In the genomic region with DNA sequence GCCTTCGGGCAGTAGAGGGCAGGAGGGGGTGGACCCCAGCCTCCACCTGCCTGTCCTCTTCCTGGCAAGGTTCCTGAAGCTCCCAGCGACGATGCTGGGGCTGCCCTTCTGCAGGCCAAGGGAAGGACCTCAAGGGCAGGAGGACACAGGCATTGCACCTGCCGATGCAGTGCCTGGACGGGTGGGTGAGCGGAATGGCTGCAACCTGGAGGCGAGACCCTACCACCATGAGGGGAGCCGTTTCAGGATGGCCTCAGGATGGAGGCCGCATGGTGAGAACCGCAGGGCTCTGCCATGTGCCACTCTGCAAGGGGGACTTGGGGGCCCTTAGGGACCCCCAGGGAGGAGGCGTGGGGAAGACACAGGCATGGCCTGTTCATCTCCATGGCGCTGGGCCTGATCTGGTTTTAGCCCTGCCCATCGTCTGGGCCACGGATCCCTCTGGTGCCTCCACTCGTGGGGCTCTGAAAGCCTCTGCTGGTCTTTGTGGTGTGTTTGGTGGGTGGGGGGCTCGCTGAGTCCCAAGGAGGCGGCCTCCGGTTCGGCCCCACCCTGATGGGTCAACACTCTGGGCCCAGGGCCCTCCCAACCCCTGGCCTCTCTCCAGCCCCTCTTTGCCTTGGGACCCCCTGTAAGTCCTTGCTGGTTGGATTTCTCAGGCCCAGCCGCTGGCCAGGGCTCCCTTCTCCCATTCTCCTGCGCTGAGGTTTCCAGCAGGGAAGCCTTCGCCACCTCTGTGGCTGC, we compare ENCODE assay signal across 13 cellular contexts. TPM values are rescaled to one million over a fixed set of nuclear protein-coding genes. Genes with fewer than 3 reads are reported as not detected.
DNase-seq lines count a peak whose midpoint lies in the region; ATAC-seq and TF ChIP-seq lines count a peak whose summit lies in the region.
"Had no signal": no experiment of that assay in that cellular context is flagged by ENCODE, and none has a peak within 500 bp of the region (broad histone marks: within the 10 kb centered on the region; RNA-seq: fewer than 3 reads in every experiment).

No MANE protein-coding gene starts in this region.

- H3K27me3 ChIP-seq in GM06990 (replicated peaks; ENCODE audit: control insufficient read depth, insufficient read depth, low read length) (no peaks in the 10 kb centered on the region), neutrophil (no peaks in the 10 kb centered on the region)
- H3K27me3 ChIP-seq: thyroid gland had no signal

- TF ChIP-seq CTCF in GM06990 (IDR thresholded peaks at IDR 0.05; ENCODE audit: insufficient read depth, low read length, poor library complexity, severe bottlenecking): no peak
- TF ChIP-seq CTCF in neutrophil (IDR thresholded peaks at IDR 0.05): no peak

- H3K9me3 Mint-ChIP-seq in IgD-negative memory B cell: no peaks in the 10 kb centered on the region
- no peaks in the 10 kb centered on the region for H3K9me3 Mint-ChIP-seq in activated naive CD8-positive, alpha-beta T cell treated with anti-CD3 and anti-CD28 coated beads, Interleukin-2, amount 50 U/mL, for 24 hours
- H3K9me3 Mint-ChIP-seq: GM23338 had no signal

- H3K4me1 Mint-ChIP-seq in IgD-negative memory B cell: peaks cover 19 to 40% (median 37%) of the 10 kb centered on the region in 3 donors
- peaks cover 79% of the 10 kb centered on the region for H3K4me1 Mint-ChIP-seq in activated naive CD8-positive, alpha-beta T cell treated with anti-CD3 and anti-CD28 coated beads, Interleukin-2, amount 50 U/mL, for 24 hours
- H3K4me1 Mint-ChIP-seq: GM23338 had no signal

- H3K27me3 Mint-ChIP-seq in IgD-negative memory B cell: peaks cover 1% of the 10 kb centered on the region
- H3K27me3 Mint-ChIP-seq in activated naive CD8-positive, alpha-beta T cell treated with anti-CD3 and anti-CD28 coated beads, Interleukin-2, amount 50 U/mL, for 24 hours: no peaks in the 10 kb centered on the region

- H3K27ac Mint-ChIP-seq in IgD-negative memory B cell: peak overlapping the region; percentile 98
- H3K27ac Mint-ChIP-seq in activated naive CD8-positive, alpha-beta T cell treated with anti-CD3 and anti-CD28 coated beads, Interleukin-2, amount 50 U/mL, for 24 hours: peak overlapping the region; percentile 88
- H3K27ac Mint-ChIP-seq: GM23338 had no signal

- no peaks in the 10 kb centered on the region for H3K9me3 ChIP-seq in neutrophil
- H3K9me3 ChIP-seq: thyroid gland had no signal

- peaks cover 4% of the 10 kb centered on the region for H3K36me3 Mint-ChIP-seq in IgD-negative memory B cell
- peaks cover 2% of the 10 kb centered on the region for H3K36me3 Mint-ChIP-seq in activated naive CD8-positive, alpha-beta T cell treated with anti-CD3 and anti-CD28 coated beads, Interleukin-2, amount 50 U/mL, for 24 hours (ENCODE audit: low read depth)

- peaks cover 85 to 91% of the 10 kb centered on the region in 2 experiments for H3K4me1 ChIP-seq in neutrophil (ENCODE audit: control insufficient read depth in 1 of 2, insufficient read depth in 1 of 2, low read depth in 1 of 2, low read length in 1 of 2)

- no peak for ATAC-seq in activated naive CD8-positive, alpha-beta T cell treated with anti-CD3 and anti-CD28 coated beads, Interleukin-2, amount 50 U/mL, for 24 hours
- no peak for ATAC-seq in GM19328 (IDR thresholded peaks at IDR 0.05; ENCODE audit: unreplicated experiment)
- ATAC-seq: GM23338 had no signal

- H3K4me3 ChIP-seq in GM06990 (replicated peaks; ENCODE audit: low read depth, low read length): no peak overlapping the region
- H3K4me3 ChIP-seq in neutrophil (ENCODE audit: low read depth in 1 of 2, low read length in 1 of 2): peak overlapping the region; percentile 81 to 100
- H3K4me3 ChIP-seq: GM23338, thyroid gland had no signal

- peak overlapping the region; percentile 100 for H3K27ac ChIP-seq in neutrophil

- DNase-seq in GM06990 (ENCODE audit: extremely low read depth, insufficient read length) (peak; percentile 75), SHP77 treated with DMSO at 0.1 percent for 48 hours (lab: John Stamatoyannopoulos, UW) (no peak), activated gamma-delta T cell treated with Interleukin-2 at 50 U/mL for 16 hours (no peak)
- DNase-seq in activated naive CD8-positive, alpha-beta T cell treated with anti-CD3 and anti-CD28 coated beads, Interleukin-2, amount 50 U/mL, for 24 hours: no peak
- no peak for DNase-seq in effector CD8-positive, alpha-beta T cell (lab: John Stamatoyannopoulos, UW)
- DNase-seq: NCI-H1092 treated with DMSO at 0.1 percent for 48 hours, NCI-H524 had no signal

- H3K36me3 ChIP-seq in GM06990 (ENCODE audit: control insufficient read depth, insufficient read depth, low read length): peaks cover 4% of the 10 kb centered on the region
- H3K36me3 ChIP-seq in neutrophil: peaks cover 25% of the 10 kb centered on the region
- H3K36me3 ChIP-seq: thyroid gland had no signal

- H3K4me3 Mint-ChIP-seq in IgD-negative memory B cell: peak overlapping the region; percentile 88 to 100 (median 98)
- H3K4me3 Mint-ChIP-seq in activated naive CD8-positive, alpha-beta T cell treated with anti-CD3 and anti-CD28 coated beads, Interleukin-2, amount 50 U/mL, for 24 hours: peak overlapping the region; percentile 98
- H3K4me3 Mint-ChIP-seq: GM23338 had no signal

RNA-seq across cellular contexts. Expression of a gene that starts 1.3 kb away (rescaled TPM):
- polyA plus RNA-seq in IgD-negative memory B cell: 841 TPM

RNA-seq across cellular contexts. Expression of a gene that starts 12.8 kb away (rescaled TPM):
- polyA plus RNA-seq in IgD-negative memory B cell: 8.0 TPM
- polyA plus RNA-seq: GM23338, right cardiac atrium had no signal

RNA-seq across cellular contexts. Expression of a gene that starts 16.8 kb away (rescaled TPM):
- polyA plus RNA-seq in IgD-negative memory B cell: not detected
- polyA plus RNA-seq: GM23338, right cardiac atrium had no signal

RNA-seq across cellular contexts. Expression of a gene that starts 40.1 kb away (rescaled TPM):
- polyA plus RNA-seq in IgD-negative memory B cell: 0.60 TPM
- polyA plus RNA-seq: GM23338 had no signal
